ENCODE assay signal across 23 cellular contexts in the genomic region with DNA sequence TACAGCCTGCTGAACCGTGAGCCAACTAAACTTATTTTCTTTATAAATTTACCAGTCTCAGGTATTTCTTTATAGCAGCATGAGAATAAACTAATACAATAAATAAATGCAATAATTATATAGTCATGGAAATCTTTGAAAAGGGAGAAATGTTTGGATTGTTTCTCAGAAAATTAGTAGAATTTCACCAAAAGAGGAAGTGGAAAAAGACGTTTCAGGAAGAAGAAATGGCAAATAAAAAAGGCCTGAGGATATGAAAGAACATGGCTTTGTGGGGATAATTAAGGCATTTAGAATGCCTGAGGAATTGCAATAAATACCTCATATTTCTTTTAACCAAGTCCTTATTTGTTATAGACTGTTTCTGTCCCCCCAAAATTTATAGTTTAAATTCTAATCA.
"Had no signal": no experiment of that assay in that cellular context is flagged by ENCODE, and none has a peak within 500 bp of the region (broad histone marks: within the 10 kb centered on the region; RNA-seq: fewer than 3 reads in every experiment).

No MANE protein-coding gene starts in this region.

- H3K27me3 ChIP-seq: SJSA1 had no signal

- FAIRE-seq: HepG2, RCC 7860 had no signal

- H3K4me3 ChIP-seq: SJSA1, SK-N-MC had no signal

- H3K9ac ChIP-seq: KMS-11 had no signal

- H3K36me3 ChIP-seq: SJSA1 had no signal

- H3K9me3 ChIP-seq: SJSA1 had no signal

- ATAC-seq: HepG2 had no signal

- H3K27ac ChIP-seq: KMS-11, SJSA1, SK-N-MC had no signal

- DNase-seq: IMR-90, MM.1S, NCI-H1092 treated with DMSO at 0.1 percent for 48 hours, NCI-H1436, NCI-H187, NCI-H2029, NCI-H2081 treated with DMSO at 0.1 percent for 48 hours, NCI-H2171, NCI-H226, NCI-H446, NCI-H510A, NCI-H524 treated with DMSO at 0.1 percent for 48 hours, NCI-H69, NCI-H774, Right ventricle myocardium superior, RPMI8226, SIG-M5, T-helper 1 cell had no signal

- H3K4me2 ChIP-seq: KMS-11 had no signal

- H3K4me1 ChIP-seq: SJSA1 had no signal
